ENCODE assay signal across 31 cellular contexts in genomic region chr2:71336384-71336783, GRCh38. TPM values are rescaled to one million over a fixed set of nuclear protein-coding genes. Genes with fewer than 3 reads are reported as not detected.
DNase-seq lines count a peak whose midpoint lies in the region; ATAC-seq, FAIRE-seq and TF ChIP-seq lines count a peak whose summit lies in the region.
"Had no signal": no experiment of that assay in that cellular context is flagged by ENCODE, and none has a peak within 500 bp of the region (broad histone marks: within the 10 kb centered on the region; RNA-seq: fewer than 3 reads in every experiment).

No MANE protein-coding gene starts in this region.

- in situ Hi-C loops in GM23248 (cut with MboI), result no loop called here

- H3K9ac ChIP-seq in GM23248 (peak overlapping the region; percentile 31; the same call in 1 of the 2 replicates), neural progenitor cell (no peak overlapping the region)
- H3K9ac ChIP-seq: BLaER1 had no signal

- H3K27me3 ChIP-seq in GM23248 (replicated peaks; ENCODE audit: insufficient read depth) (no peaks in the 10 kb centered on the region), neural progenitor cell (no peaks in the 10 kb centered on the region)
- H3K27me3 ChIP-seq: BLaER1, colonic mucosa had no signal

- no peak for TF ChIP-seq POLR2A in A549 (IDR thresholded peaks at IDR 0.05; ENCODE audit: low read length)

- ATAC-seq in A549, result no peak
- ATAC-seq in GM18502 (IDR thresholded peaks at IDR 0.05; ENCODE audit: poor library complexity, unreplicated experiment), result no peak
- ATAC-seq in HG02973 (IDR thresholded peaks at IDR 0.05; ENCODE audit: unreplicated experiment), result no peak
- ATAC-seq in SK-N-SH treated with all-trans-retinoic acid at 6 μM for 48 hours, result no peak
- ATAC-seq: naive thymus-derived CD8-positive, alpha-beta T cell had no signal

- H3K27me3 Mint-ChIP-seq in neural progenitor cell (ENCODE audit: insufficient read depth, low read depth), result peaks cover 7% of the 10 kb centered on the region
- H3K27me3 Mint-ChIP-seq: activated naive CD8-positive, alpha-beta T cell had no signal

- H3K36me3 Mint-ChIP-seq in neural progenitor cell, result peaks cover 35% of the 10 kb centered on the region

- H4K20me1 ChIP-seq in GM23248 (ENCODE audit: insufficient read depth) (peaks cover 49% of the 10 kb centered on the region; the same call in 1 of the 2 replicates), neural progenitor cell (ENCODE audit: low read depth) (peaks cover 89% of the 10 kb centered on the region)

- no peak overlapping the region for H3K27ac ChIP-seq in A549
- peak overlapping the region; percentile 46 for H3K27ac ChIP-seq in GM23248
- no peak overlapping the region for H3K27ac ChIP-seq in coronary artery
- peak overlapping the region; percentile 71 for H3K27ac ChIP-seq in neural progenitor cell
- H3K27ac ChIP-seq: BLaER1, colonic mucosa, VCaP had no signal

- H3K4me3 Mint-ChIP-seq in neural progenitor cell, result no peak overlapping the region

- DNase-seq in A549 (ENCODE audit: low read depth in 1 of 2, low spot score in 1 of 2) (no peak), GM23248 (no peak), coronary artery (ENCODE audit: low spot score) (no peak), neural progenitor cell (ENCODE audit: low spot score) (peak; percentile 70)
- DNase-seq in activated CD4-positive, CD25-positive, alpha-beta regulatory T cell treated with anti-CD3 and anti-CD28 coated beads, Interleukin-2, amount 50 U/mL, for 72 hours, result no peak
- DNase-seq: ACHN; activated CD4-positive, alpha-beta T cell treated with anti-CD3 and anti-CD28 coated beads for 4 hours; activated CD8-positive, alpha-beta memory T cell treated with anti-CD3 and anti-CD28 coated beads for 24 hours; activated effector memory CD4-positive, alpha-beta T cell treated with Interleukin-2 at 50 U/mL for 16 hours; aorta; Caco-2; colonic mucosa; effector memory CD4-positive, alpha-beta T cell; GDM1; GOT3; midbrain; naive thymus-derived CD8-positive, alpha-beta T cell; NCI-H1092; NCI-H1694; NCI-H446; NCI-H748 treated with DMSO at 0.1 percent for 48 hours; SIG-M5; stimulated activated CD4-positive, alpha-beta T cell treated with anti-CD3 and anti-CD28 coated beads, Interleukin-4, amount 100 ng/mL, for 24 hours; substantia nigra had no signal

- no peak overlapping the region for H3K27ac Mint-ChIP-seq in neural progenitor cell
- H3K27ac Mint-ChIP-seq: activated naive CD8-positive, alpha-beta T cell had no signal

- TF ChIP-seq RAD21 in A549 (conservative IDR thresholded peaks at IDR 0.05 in 1 of 2, IDR thresholded peaks at IDR 0.05 in 1 of 2), result no peak

- peaks cover 35% of the 10 kb centered on the region for H3K4me1 ChIP-seq in A549
- peaks cover 26% of the 10 kb centered on the region for H3K4me1 ChIP-seq in GM23248 (ENCODE audit: insufficient read depth)
- peaks cover 65% of the 10 kb centered on the region for H3K4me1 ChIP-seq in neural progenitor cell

- FAIRE-seq in A549 (lab: Jason Lieb, UNC), result no peak
- FAIRE-seq: keratinocyte had no signal

- no peaks in the 10 kb centered on the region for H3K36me3 ChIP-seq in GM23248 (ENCODE audit: low read depth)
- peaks cover 5% of the 10 kb centered on the region for H3K36me3 ChIP-seq in neural progenitor cell
- H3K36me3 ChIP-seq: colonic mucosa had no signal

- POLR2A ChIA-PET in A549 (lab: Yijun Ruan, JAX), result no interaction called here

- H3K4me3 ChIP-seq in A549 (no peak overlapping the region), GM23248 (0 out of 2 replicates have a peak overlapping the region, but pooled peaks have one; percentile 17), coronary artery (peak overlapping the region; percentile 48), neural progenitor cell (no peak overlapping the region)
- H3K4me3 ChIP-seq: BLaER1, colonic mucosa had no signal

- CTCF ChIA-PET in A549 (lab: Yijun Ruan, JAX), result interaction anchor here (0.7 to 1.3 kb wide), 2 partner anchors 10 to 174 kb away, joined by 3 read pairs; no protein-coding TSS in a partner anchor

- H3K9me2 ChIP-seq in GM23248 (ENCODE audit: insufficient read depth), result no peaks in the 10 kb centered on the region

- H3F3A ChIP-seq in GM23248 (ENCODE audit: insufficient read depth), result peaks cover 20% of the 10 kb centered on the region
- H3F3A ChIP-seq in neural progenitor cell (ENCODE audit: low read depth), result peaks cover 27% of the 10 kb centered on the region

- no peak for TF ChIP-seq EP300 in A549 (IDR thresholded peaks at IDR 0.05)

- peak overlapping the region; percentile 17; the same call in 2 of the 3 replicates for H3K4me2 ChIP-seq in A549
- peak overlapping the region; percentile 60 for H3K4me2 ChIP-seq in GM23248 (ENCODE audit: unreplicated experiment)
- peak overlapping the region; percentile 23 for H3K4me2 ChIP-seq in neural progenitor cell
- H3K4me2 ChIP-seq: BLaER1 had no signal

- no peaks in the 10 kb centered on the region for H3K9me3 Mint-ChIP-seq in neural progenitor cell
- H3K9me3 Mint-ChIP-seq: naive thymus-derived CD8-positive, alpha-beta T cell had no signal

- H3K79me2 ChIP-seq in GM23248 (ENCODE audit: insufficient read depth) (peaks cover 98% of the 10 kb centered on the region), neural progenitor cell (ENCODE audit: low read depth) (peaks cover 98% of the 10 kb centered on the region)

- H3K4me1 Mint-ChIP-seq in neural progenitor cell, result peaks cover 28% of the 10 kb centered on the region

- no peak for TF ChIP-seq CTCF in A549 (IDR thresholded peaks at IDR 0.05)
- no peak for TF ChIP-seq CTCF in coronary artery (IDR thresholded peaks at IDR 0.05)
- TF ChIP-seq CTCF in neural progenitor cell (IDR thresholded peaks at IDR 0.05), result no peak

- no peaks in the 10 kb centered on the region for H3K9me3 ChIP-seq in A549
- H3K9me3 ChIP-seq in GM23248 (ENCODE audit: low read depth), result no peaks in the 10 kb centered on the region
- no peaks in the 10 kb centered on the region for H3K9me3 ChIP-seq in neural progenitor cell (ENCODE audit: low read depth)
- H3K9me3 ChIP-seq: BLaER1, Caco-2, colonic mucosa had no signal

- WGBS in A549 (ENCODE audit: missing lambda C conversion rate), result 68% methylated on average over 2 of the region's 2 CpGs
- WGBS in GM23248 (ENCODE audit: low coverage in 1 of 2, low lambda C conversion rate in 2 of 2, missing lambda C conversion rate in 2 of 2), 2 experiments, result 10 to 18% methylated on average over 2 of the region's 2 CpGs

- H2AFZ ChIP-seq in GM23248, result no peak overlapping the region
- no peak overlapping the region for H2AFZ ChIP-seq in neural progenitor cell (replicated peaks)

TF ChIP-seq in A549, 52 proteins besides CTCF, POLR2A, EP300 and RAD21 (continues in another document):
- TF ChIP-seq TFCP2L1 (CRISPR knock-in tag; IDR thresholded peaks at IDR 0.05) (no peak), HMGXB4 (CRISPR knock-in tag; IDR thresholded peaks at IDR 0.05; ENCODE audit: borderline replicate concordance) (no peak), HDAC2 (IDR thresholded peaks at IDR 0.05) (no peak), CBX2 (IDR thresholded peaks at IDR 0.05; ENCODE audit: borderline replicate concordance, low read depth) (no peak), SREBF2 (IDR thresholded peaks at IDR 0.05) (no peak), ZSCAN20 (CRISPR knock-in tag; IDR thresholded peaks at IDR 0.05) (no peak), MYC (IDR thresholded peaks at IDR 0.05; ENCODE audit: borderline replicate concordance, low read length) (no peak), EHF (CRISPR knock-in tag; IDR thresholded peaks at IDR 0.05) (no peak)

TF ChIP-seq in SK-N-SH treated with all-trans-retinoic acid at 6 μM for 48 hours, 23 proteins besides CTCF, POLR2A, EP300 and RAD21:
- TF ChIP-seq ZNF8 (CRISPR knock-in tag; IDR thresholded peaks at IDR 0.05) (no peak), CSRNP3 (CRISPR knock-in tag; IDR thresholded peaks at IDR 0.05) (no peak), GLIS3 (CRISPR knock-in tag; IDR thresholded peaks at IDR 0.05) (no peak), ZFP30 (CRISPR knock-in tag; IDR thresholded peaks at IDR 0.05) (no peak), SNAI2 (CRISPR knock-in tag; IDR thresholded peaks at IDR 0.05) (no peak), TCF4 (CRISPR knock-in tag; IDR thresholded peaks at IDR 0.05; ENCODE audit: borderline replicate concordance) (no peak), OSR1 (CRISPR knock-in tag; IDR thresholded peaks at IDR 0.05) (no peak), ZNF70 (CRISPR knock-in tag; IDR thresholded peaks at IDR 0.05) (no peak), PPARA (CRISPR knock-in tag; IDR thresholded peaks at IDR 0.05; ENCODE audit: borderline replicate concordance) (no peak), CSDC2 (CRISPR knock-in tag; IDR thresholded peaks at IDR 0.05) (no peak), ISL1 (CRISPR knock-in tag; IDR thresholded peaks at IDR 0.05) (no peak), ESRRG (CRISPR knock-in tag; IDR thresholded peaks at IDR 0.05) (no peak)

RNA-seq across cellular contexts. Expression of gene ZNF638, which starts 4.8 kb away (rescaled TPM):
- polyA plus RNA-seq in A549 (2011; rRNA removed) (148 and 160 TPM in 2 replicates), A549 (2017; fragmentation: RNase III; extraction: RNeasy Plus Mini Kit Qiagen cat#74134 plus additional on column Dnase treatment) (74.2 to 81.1 TPM (median 75.6 TPM) in 3 replicates), GM23248 (2016; fragmentation: Nextera tagmentation; extraction: Ambion mirVana) (43.5 and 44.0 TPM in 2 replicates)
- polyA plus RNA-seq in A549 (2012; cell fraction: cytosol; rRNA removed), result 26.5 and 30.7 TPM in 2 replicates
- 33.6 and 51.8 TPM in 2 replicates for polyA plus RNA-seq in A549 (2012; cell fraction: nucleus; rRNA removed)
- 151 and 184 TPM in 2 replicates for polyA minus RNA-seq in A549 (2011; rRNA and poly(A)+ RNA removed)
- 75.0 and 83.0 TPM in 2 replicates for total RNA-seq in GM23248 (2014; rRNA removed; shearing (Covaris generic))
- 301 and 362 TPM in 2 replicates for total RNA-seq in neural progenitor cell (ENCODE audit: low replicate concordance)

Comparison
In these comparisons a context has a peak if more than half of its experiments do, and no peak if none do; other contexts are left out.
1. H3K27ac ChIP-seq: peak in GM23248 (single experiment) and neural progenitor cell (single experiment); none in A549 (0 of 2) and coronary artery (0 of 2).
2. H3K4me3 ChIP-seq: peak in GM23248 (single experiment) and coronary artery (single experiment); none in A549 (single experiment) and neural progenitor cell (single experiment).
3. Peak in every context shown above with its lines, with median percentiles within 50 percentile points of each other: H3K4me2 ChIP-seq.